Comparison of ENCODE assay signal across 8 cellular contexts in genomic region chr6:69423785-69424184, GRCh38.
"Had no signal": no experiment of that assay in that cellular context is flagged by ENCODE, and none has a peak within 500 bp of the region (broad histone marks: within the 10 kb centered on the region; RNA-seq: fewer than 3 reads in every experiment).

No MANE protein-coding gene starts in this region.

- H3K36me3 ChIP-seq: HAP-1 had no signal

- H3K9me3 ChIP-seq: HAP-1 had no signal

- DNase-seq: GM23248, GOT3, H7, HFFc6, IMR-90 had no signal

- H3K27ac ChIP-seq: GM23248 had no signal

- H3K4me3 Mint-ChIP-seq: HFFc6 had no signal

- H3K27ac Mint-ChIP-seq: HFFc6 had no signal

- H3K4me3 ChIP-seq: GM23248, HAP-1, K562 had no signal

- H2AFZ ChIP-seq: GM23248 had no signal

- H3K9ac ChIP-seq: GM23248 had no signal

- H3K4me1 ChIP-seq: HAP-1 had no signal

- ATAC-seq: HCT116, K562 had no signal
